Comparison of ENCODE assay signal across 8 cellular contexts in genomic region chrX:66030505-66031317, GRCh38. TPM values are rescaled to one million over a fixed set of nuclear protein-coding genes. Genes with fewer than 3 reads are reported as not detected.
DNase-seq lines count a peak whose midpoint lies in the region; ATAC-seq and TF ChIP-seq lines count a peak whose summit lies in the region.

No MANE protein-coding gene starts in this region.

- DNase-seq in DND-41, result no peak
- peak; percentile 5 for DNase-seq in LHCN-M2 (ENCODE audit: low read depth)
- DNase-seq in body of pancreas, result peak in 1 of 4 donors; percentile 33
- peak; percentile 22 for DNase-seq in midbrain (lab: John Stamatoyannopoulos, UW)
- DNase-seq in SW 1271 (lab: John Stamatoyannopoulos, UW), result no peak
- DNase-seq in stimulated activated naive CD4-positive, alpha-beta T cell treated with Interleukin-2 at 50 U/mL for 16 hours (lab: John Stamatoyannopoulos, UW), result no peak
- DNase-seq in NCI-H2107 treated with DMSO at 0.1 percent for 48 hours (lab: John Stamatoyannopoulos, UW; ENCODE audit: unreplicated experiment), result no peak

- intact Hi-C loops in body of pancreas (cut with DNase I), result no loop called here

- H2AFZ ChIP-seq in DND-41 (ENCODE audit: low read depth, low read length), result no peak overlapping the region

- no peak overlapping the region for H3K27ac ChIP-seq in DND-41 (ENCODE audit: low read length)
- no peak overlapping the region for H3K27ac ChIP-seq in body of pancreas

- ATAC-seq in DND-41 (ENCODE audit: insufficient read depth, low read depth) (peak; percentile 67; the same call in 2 of the 3 replicates), GM19023 (IDR thresholded peaks at IDR 0.05; ENCODE audit: unreplicated experiment) (peak; percentile 79), body of pancreas (no peak)

- H4K20me1 ChIP-seq in DND-41 (ENCODE audit: insufficient read depth, low read length), result no peaks in the 10 kb centered on the region

- no peaks in the 10 kb centered on the region for H3K4me1 ChIP-seq in DND-41 (ENCODE audit: insufficient read depth, low read length)
- no peaks in the 10 kb centered on the region for H3K4me1 ChIP-seq in body of pancreas

- H3K4me3 ChIP-seq in DND-41 (ENCODE audit: low read depth in 1 of 2, low read length in 2 of 2) (no peak overlapping the region), body of pancreas (no peak overlapping the region)

- no peak overlapping the region for H3K4me2 ChIP-seq in DND-41 (ENCODE audit: insufficient read depth, low read length)

- H3K27me3 ChIP-seq in DND-41 (ENCODE audit: insufficient read depth, low read length, poor library complexity), result no peaks in the 10 kb centered on the region
- H3K27me3 ChIP-seq in body of pancreas, result no peaks in the 10 kb centered on the region

- no peak for TF ChIP-seq POLR2A in body of pancreas (IDR thresholded peaks at IDR 0.05)

- H3K79me2 ChIP-seq in DND-41 (ENCODE audit: insufficient read depth, low read length), result no peaks in the 10 kb centered on the region

- TF ChIP-seq CTCF in DND-41 (IDR thresholded peaks at IDR 0.05; ENCODE audit: borderline replicate concordance, extremely low read depth, low read length, poor library complexity, severe bottlenecking) (peak; percentile 64), body of pancreas (IDR thresholded peaks at IDR 0.05) (peak in 4 of 7 experiments; percentile 11 to 41 (median 28))

- H3K9me3 ChIP-seq in DND-41 (ENCODE audit: insufficient read depth, low read length, severe bottlenecking), result no peaks in the 10 kb centered on the region
- H3K9me3 ChIP-seq in body of pancreas, result no peaks in the 10 kb centered on the region

- no peaks in the 10 kb centered on the region for H3K36me3 ChIP-seq in DND-41 (ENCODE audit: insufficient read depth, low read length)
- H3K36me3 ChIP-seq in body of pancreas (replicated peaks in 1 of 2; ENCODE audit: insufficient read depth in 1 of 2, low read depth in 2 of 2), result no peaks in the 10 kb centered on the region

- H3K9ac ChIP-seq in DND-41 (ENCODE audit: low read depth, low read length), result no peak overlapping the region

- 35 to 48% methylated on average over 6 to 7 of the region's 7 CpGs for WGBS in body of pancreas, 2 donors

RNA-seq across cellular contexts. Expression of gene VSIG4, which starts 9.2 kb away (rescaled TPM):
- total RNA-seq in LHCN-M2 (2014; rRNA removed) (not detected in 2 replicates), body of pancreas (10 to 100 TPM; 14.8 to 38.9 TPM)
- polyA plus RNA-seq in LHCN-M2 (2012), result not detected

Comparison
In these comparisons a context has a peak if more than half of its experiments do, and no peak if none do; other contexts are left out.
1. DNase-seq: peak in LHCN-M2 (single experiment) and midbrain (single experiment); none in DND-41 (single experiment), SW 1271 (0 of 2), stimulated activated naive CD4-positive, alpha-beta T cell treated with Interleukin-2 at 50 U/mL for 16 hours (single experiment) and NCI-H2107 treated with DMSO at 0.1 percent for 48 hours (single experiment).
2. RNA of gene VSIG4, which starts 9.2 kb away (total RNA-seq): 14.8 to 38.9 TPM in body of pancreas; not detected in LHCN-M2; every median in the first group is over 10 times any median in the second.